22 cellular contexts compared by ENCODE assay signal in the genomic region with DNA sequence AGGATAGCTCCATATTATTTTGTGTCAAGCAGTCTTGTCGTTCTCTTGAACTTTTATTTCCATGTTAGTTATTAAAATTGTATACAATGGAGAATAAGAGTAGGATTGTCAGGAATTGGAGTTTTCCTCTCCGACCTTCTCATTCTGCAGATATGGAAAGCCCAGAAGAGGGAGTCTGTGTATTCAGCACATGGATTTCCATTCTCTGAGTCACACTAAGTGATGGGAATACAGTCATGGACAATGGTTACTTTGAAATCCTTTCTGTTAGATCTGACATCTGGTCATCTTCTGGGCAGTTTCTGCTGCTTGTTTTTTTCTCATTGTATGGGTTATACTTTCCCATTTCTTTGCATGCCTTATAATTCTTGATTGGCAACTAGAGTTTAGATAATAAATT. TPM values are rescaled to one million over a fixed set of nuclear protein-coding genes. Genes with fewer than 3 reads are reported as not detected.
DNase-seq lines count a peak whose midpoint lies in the region; FAIRE-seq and TF ChIP-seq lines count a peak whose summit lies in the region.
"Had no signal": no experiment of that assay in that cellular context is flagged by ENCODE, and none has a peak within 500 bp of the region (broad histone marks: within the 10 kb centered on the region; RNA-seq: fewer than 3 reads in every experiment).

No MANE protein-coding gene starts in this region.

- CTCF ChIA-PET in Caco-2 (lab: Charles Lee) = interaction anchor here (0.5 kb wide), 1 partner anchor 44 kb away, joined by 7 read pairs; no protein-coding TSS in a partner anchor

- peaks cover 5% of the 10 kb centered on the region for H3K36me3 Mint-ChIP-seq in activated naive CD8-positive, alpha-beta T cell treated with anti-CD3 and anti-CD28 coated beads for 36 hours
- peaks cover 7% of the 10 kb centered on the region for H3K36me3 Mint-ChIP-seq in Caco-2 (ENCODE audit: insufficient read depth, unreplicated experiment)
- H3K36me3 Mint-ChIP-seq: activated naive CD8-positive, alpha-beta T cell had no signal

- peaks cover 11% of the 10 kb centered on the region for H3K27me3 Mint-ChIP-seq in activated naive CD8-positive, alpha-beta T cell treated with anti-CD3 and anti-CD28 coated beads for 36 hours
- no peaks in the 10 kb centered on the region for H3K27me3 Mint-ChIP-seq in Caco-2 (ENCODE audit: insufficient read depth, unreplicated experiment)
- H3K27me3 Mint-ChIP-seq: dendritic cell treated with granulocyte-macrophage colony-stimulating factor and Interleukin-4, amounts not matched to agents 40 ng/mL and 50 ng/mL, for 4 days had no signal

- H3K9me3 ChIP-seq in Caco-2 = peaks cover 1% of the 10 kb centered on the region; the same call in 1 of the 2 replicates
- H3K9me3 ChIP-seq: testis had no signal

- peaks cover 6% of the 10 kb centered on the region for H3K4me1 ChIP-seq in Caco-2
- H3K4me1 ChIP-seq: testis had no signal

- POLR2A ChIA-PET in Caco-2 (lab: Charles Lee) = no interaction called here

- no peaks in the 10 kb centered on the region for H3K36me3 ChIP-seq in Caco-2 (ENCODE audit: control insufficient read depth, insufficient read depth, low read length)
- H3K36me3 ChIP-seq: BLaER1 treated with 17β-estradiol and CSF1 and Interleukin-3, amounts not matched to agents 10 nM and 100 nM; left ventricle myocardium inferior had no signal

- FAIRE-seq in GM19239 (lab: Jason Lieb, UNC) = no peak
- FAIRE-seq: GM12891 had no signal

- intact Hi-C loops in Caco-2 (cut with micrococcal nuclease; ENCODE audit: unreplicated experiment) = loop anchor here (5.0 kb wide), 1 partner anchor 193 kb away; no protein-coding TSS in a partner anchor

- DNase-seq in AG09309 (ENCODE audit: low read depth) = peak; percentile 33
- peak; percentile 50 for DNase-seq in HCEC 1CT
- DNase-seq in cardiac fibroblast (ENCODE audit: low read depth in 2 of 2) = peak in 1 of 2 donors; percentile 42
- peak; percentile 30 for DNase-seq in kidney tubule cell (ENCODE audit: low spot score)
- no peak for DNase-seq in GM19239 (ENCODE audit: insufficient read length, low spot score)
- no peak for DNase-seq in activated naive CD8-positive, alpha-beta T cell treated with anti-CD3 and anti-CD28 coated beads for 36 hours
- no peak for DNase-seq in Caco-2
- DNase-seq: activated CD4-positive, alpha-beta T cell treated with anti-CD3 and anti-CD28 coated beads for 1 hour; DMS 273 treated with DMSO at 0.1 percent for 48 hours; glutamatergic neuron; left ventricle myocardium inferior; NCI-H1930; NCI-H446 treated with DMSO at 0.1 percent for 48 hours; NK-92 treated with Interleukin-12 subunit alpha and Interleukin-12 subunit beta, amount 100 ng/mL, for 24 hours; retina; RPMI8226; testis had no signal

- peaks cover 11% of the 10 kb centered on the region for H3K4me1 Mint-ChIP-seq in activated naive CD8-positive, alpha-beta T cell treated with anti-CD3 and anti-CD28 coated beads for 36 hours
- H3K4me1 Mint-ChIP-seq in Caco-2 (ENCODE audit: low read depth, unreplicated experiment) = peaks cover 5% of the 10 kb centered on the region

- H3K27me3 ChIP-seq in Caco-2 (replicated peaks; ENCODE audit: control insufficient read depth, insufficient read depth, low read length) = no peaks in the 10 kb centered on the region
- H3K27me3 ChIP-seq: testis had no signal

- TF ChIP-seq CTCF in AG09309 (IDR thresholded peaks at IDR 0.05; ENCODE audit: control insufficient read depth, insufficient read depth, low read depth, low read length, missing control alignments) = peak; percentile 41
- peak; percentile 6 for TF ChIP-seq CTCF in cardiac fibroblast (IDR thresholded peaks at IDR 0.05; ENCODE audit: low read depth, low read length)
- peak in 1 of 2 experiments; percentile 1 for TF ChIP-seq CTCF in Caco-2 (IDR thresholded peaks at IDR 0.05; ENCODE audit: insufficient read depth in 1 of 2, low read depth in 1 of 2, low read length in 1 of 2, severe bottlenecking in 1 of 2, unreplicated experiment in 1 of 2)

- H3K9me3 Mint-ChIP-seq in activated naive CD8-positive, alpha-beta T cell treated with anti-CD3 and anti-CD28 coated beads for 36 hours = no peaks in the 10 kb centered on the region
- no peaks in the 10 kb centered on the region for H3K9me3 Mint-ChIP-seq in Caco-2 (ENCODE audit: unreplicated experiment)

- no peak overlapping the region for H3K27ac Mint-ChIP-seq in activated naive CD8-positive, alpha-beta T cell treated with anti-CD3 and anti-CD28 coated beads for 36 hours
- no peak overlapping the region for H3K27ac Mint-ChIP-seq in Caco-2 (ENCODE audit: unreplicated experiment)
- H3K27ac Mint-ChIP-seq: activated naive CD8-positive, alpha-beta T cell; brain; dendritic cell treated with granulocyte-macrophage colony-stimulating factor and Interleukin-4, amounts not matched to agents 40 ng/mL and 50 ng/mL, for 4 days had no signal

- H3K4me3 Mint-ChIP-seq in activated naive CD8-positive, alpha-beta T cell treated with anti-CD3 and anti-CD28 coated beads for 36 hours = no peak overlapping the region
- H3K4me3 Mint-ChIP-seq in Caco-2 (ENCODE audit: unreplicated experiment) = no peak overlapping the region
- H3K4me3 Mint-ChIP-seq: activated naive CD8-positive, alpha-beta T cell; dendritic cell treated with granulocyte-macrophage colony-stimulating factor and Interleukin-4, amounts not matched to agents 40 ng/mL and 50 ng/mL, for 4 days had no signal

- H3K4me3 ChIP-seq in AG09309 (ENCODE audit: control insufficient read depth, low read depth, low read length) = no peak overlapping the region
- H3K4me3 ChIP-seq in cardiac fibroblast (replicated peaks in 1 of 2; ENCODE audit: low read depth in 2 of 2, low read length in 2 of 2) = no peak overlapping the region
- no peak overlapping the region for H3K4me3 ChIP-seq in Caco-2 (ENCODE audit: low read depth, low read length)
- H3K4me3 ChIP-seq: BLaER1 treated with 17β-estradiol and CSF1 and Interleukin-3, amounts not matched to agents 10 nM and 100 nM; left ventricle myocardium inferior; testis had no signal

- BruUV-seq in Caco-2 (replicated peaks; lab: Mats Ljungman, UMichigan) = no TSS peak

RNA-seq across cellular contexts. Expression of a gene that starts 5.0 kb away (rescaled TPM):
- total RNA-seq in activated naive CD8-positive, alpha-beta T cell treated with anti-CD3 and anti-CD28 coated beads for 36 hours = 10 to 100 TPM; 63.4 to 63.9 TPM
- total RNA-seq in Caco-2 (2022) = 102 and 108 TPM in 2 replicates

RNA-seq across cellular contexts. Expression of a gene that starts 13.2 kb away (rescaled TPM):
- total RNA-seq in activated naive CD8-positive, alpha-beta T cell treated with anti-CD3 and anti-CD28 coated beads for 36 hours = 10 to 100 TPM; 11.3 to 12.0 TPM
- 37.0 and 44.8 TPM in 2 replicates for total RNA-seq in Caco-2 (2022)

Comparison
In these comparisons a context has a peak if more than half of its experiments do, and no peak if none do; other contexts are left out.
1. DNase-seq: peak in AG09309 (single experiment), HCEC 1CT (single experiment) and kidney tubule cell (single experiment); none in GM19239 (single experiment), activated naive CD8-positive, alpha-beta T cell treated with anti-CD3 and anti-CD28 coated beads for 36 hours (single experiment) and Caco-2 (0 of 2).